In the genomic region with DNA sequence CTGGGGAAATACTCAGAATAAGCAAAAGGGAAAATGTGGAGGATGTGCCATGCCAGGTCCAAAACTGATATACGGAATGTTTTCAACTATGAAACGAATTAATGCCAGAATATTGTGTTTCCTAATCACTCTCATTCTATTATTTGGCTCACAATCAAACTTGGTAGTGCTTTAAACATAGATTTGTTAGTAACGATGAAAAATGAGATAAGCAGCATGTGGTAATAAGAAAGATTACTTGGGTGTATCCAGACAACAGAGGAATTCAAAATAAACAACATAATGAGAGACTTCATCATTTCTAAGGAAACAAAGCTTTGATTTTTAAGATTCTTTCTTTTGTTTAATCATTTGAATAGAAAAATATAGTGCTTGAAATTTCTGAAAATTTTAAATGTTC, we compare ENCODE assay signal across 35 cellular contexts.
"Had no signal": no experiment of that assay in that cellular context is flagged by ENCODE, and none has a peak within 500 bp of the region (broad histone marks: within the 10 kb centered on the region; RNA-seq: fewer than 3 reads in every experiment).

No MANE protein-coding gene starts in this region.

- H3K9me3 ChIP-seq: adrenal gland, MG63, Peyer's patch, SJSA1, SK-N-SH had no signal

- H3K9ac ChIP-seq: SK-N-SH had no signal

- H3K4me3 Mint-ChIP-seq: activated CD4-positive, alpha-beta T cell treated with anti-CD3 and anti-CD28 coated beads, Interleukin-2, amount 10 ng/mL, durations not matched to agents 24 days and 14 days; activated CD8-positive, alpha-beta T cell treated with anti-CD3 and anti-CD28 coated beads for 36 hours; activated naive CD4-positive, alpha-beta T cell treated with anti-CD3 and anti-CD28 coated beads, Interleukin-2, amount 50 U/mL, for 24 hours; activated naive CD8-positive, alpha-beta T cell treated with anti-CD3 and anti-CD28 coated beads, Interleukin-2, amount 10 ng/mL, durations not matched to agents 7 days and 5 days; activated T-cell treated with anti-CD3 and anti-CD28 coated beads, Interleukin-2, amount 50 U/mL, for 72 hours; activated T-helper 17 cell treated with anti-CD3 and anti-CD28 coated beads, Interleukin-2, amount 50 U/mL, for 72 hours; T-helper 1 cell treated with Interleukin-12 subunit alpha and Interleukin-12 subunit beta and Interleukin-4 antibody, amounts not matched to agents 30 μg/mL and 1 μg/mL, for 36 hours; T-helper 2 cell treated with Interferon-gamma antibody and Interleukin-4, amounts not matched to agents 5 μg/mL and 100 μg/mL, for 36 hours had no signal

- H3K9me3 Mint-ChIP-seq: activated CD4-positive, alpha-beta T cell treated with anti-CD3 and anti-CD28 coated beads, Interleukin-2, amount 10 ng/mL, durations not matched to agents 24 days and 14 days; activated CD8-positive, alpha-beta T cell treated with anti-CD3 and anti-CD28 coated beads for 36 hours; activated naive CD4-positive, alpha-beta T cell treated with anti-CD3 and anti-CD28 coated beads, Interleukin-2, amount 50 U/mL, for 24 hours; activated naive CD8-positive, alpha-beta T cell treated with anti-CD3 and anti-CD28 coated beads, Interleukin-2, amount 10 ng/mL, durations not matched to agents 7 days and 5 days; activated T-cell treated with anti-CD3 and anti-CD28 coated beads, Interleukin-2, amount 50 U/mL, for 72 hours; T-helper 1 cell treated with Interleukin-12 subunit alpha and Interleukin-12 subunit beta and Interleukin-4 antibody, amounts not matched to agents 30 μg/mL and 1 μg/mL, for 36 hours; T-helper 2 cell treated with Interferon-gamma antibody and Interleukin-4, amounts not matched to agents 5 μg/mL and 100 μg/mL, for 36 hours had no signal

- H3K4me1 Mint-ChIP-seq: activated CD4-positive, alpha-beta T cell treated with anti-CD3 and anti-CD28 coated beads, Interleukin-2, amount 10 ng/mL, durations not matched to agents 24 days and 14 days; activated naive CD4-positive, alpha-beta T cell treated with anti-CD3 and anti-CD28 coated beads, Interleukin-2, amount 50 U/mL, for 24 hours; activated naive CD8-positive, alpha-beta T cell treated with anti-CD3 and anti-CD28 coated beads, Interleukin-2, amount 10 ng/mL, durations not matched to agents 7 days and 5 days; activated T-helper 17 cell treated with anti-CD3 and anti-CD28 coated beads, Interleukin-2, amount 50 U/mL, for 72 hours had no signal

- H3K4me1 ChIP-seq: adrenal gland, Peyer's patch had no signal

- H3K36me3 ChIP-seq: adrenal gland, brain microvascular endothelial cell, MG63, Peyer's patch, SJSA1 had no signal

- H3K27ac Mint-ChIP-seq: activated CD4-positive, alpha-beta T cell treated with anti-CD3 and anti-CD28 coated beads, Interleukin-2, amount 10 ng/mL, durations not matched to agents 24 days and 14 days; activated CD8-positive, alpha-beta T cell treated with anti-CD3 and anti-CD28 coated beads for 36 hours; activated naive CD4-positive, alpha-beta T cell treated with anti-CD3 and anti-CD28 coated beads, Interleukin-2, amount 50 U/mL, for 24 hours; activated naive CD8-positive, alpha-beta T cell treated with anti-CD3 and anti-CD28 coated beads, Interleukin-2, amount 10 ng/mL, durations not matched to agents 7 days and 5 days; activated T-cell treated with anti-CD3 and anti-CD28 coated beads, Interleukin-2, amount 50 U/mL, for 72 hours; activated T-helper 17 cell treated with anti-CD3 and anti-CD28 coated beads, Interleukin-2, amount 50 U/mL, for 72 hours; T-helper 1 cell treated with Interleukin-12 subunit alpha and Interleukin-12 subunit beta and Interleukin-4 antibody, amounts not matched to agents 30 μg/mL and 1 μg/mL, for 36 hours; T-helper 2 cell treated with Interferon-gamma antibody and Interleukin-4, amounts not matched to agents 5 μg/mL and 100 μg/mL, for 36 hours had no signal

- H3K4me3 ChIP-seq: adrenal gland, MG63, Peyer's patch, SJSA1 had no signal

- ATAC-seq: activated CD8-positive, alpha-beta T cell treated with anti-CD3 and anti-CD28 coated beads for 36 hours; activated T-cell treated with anti-CD3 and anti-CD28 coated beads, Interleukin-2, amount 50 U/mL, for 72 hours; activated T-helper 17 cell treated with anti-CD3 and anti-CD28 coated beads, Interleukin-2, amount 50 U/mL, for 72 hours; PC-3 had no signal

- H3K27ac ChIP-seq: adrenal gland, brain microvascular endothelial cell, Peyer's patch, SJSA1 had no signal

- H3K36me3 Mint-ChIP-seq: activated naive CD4-positive, alpha-beta T cell treated with anti-CD3 and anti-CD28 coated beads, Interleukin-2, amount 50 U/mL, for 24 hours; activated naive CD8-positive, alpha-beta T cell treated with anti-CD3 and anti-CD28 coated beads, Interleukin-2, amount 10 ng/mL, durations not matched to agents 7 days and 5 days had no signal

- H3K27me3 ChIP-seq: adrenal gland, brain microvascular endothelial cell, MG63, Peyer's patch, SJSA1 had no signal

- DNase-seq: activated CD4-positive, alpha-beta T cell treated with anti-CD3 and anti-CD28 coated beads, Interleukin-2, amount 50 U/mL, for 4 hours; activated CD8-positive, alpha-beta T cell treated with anti-CD3 and anti-CD28 coated beads for 36 hours; activated effector memory CD4-positive, alpha-beta T cell treated with anti-CD3 and anti-CD28 coated beads, Interleukin-2, amount 50 U/mL, for 16 hours; activated naive CD4-positive, alpha-beta T cell; activated naive CD8-positive, alpha-beta T cell treated with anti-CD3 and anti-CD28 coated beads, Interleukin-2, amount 10 ng/mL, durations not matched to agents 7 days and 5 days; activated T-cell treated with anti-CD3 and anti-CD28 coated beads, Interleukin-2, amount 50 U/mL, for 1 hour; activated T-cell treated with anti-CD3 and anti-CD28 coated beads, Interleukin-2, amount 50 U/mL, for 72 hours; adrenal gland; aorta; brain microvascular endothelial cell; Kasumi-1; KG1; MG63; MV-4-11; NCI-H1092; NCI-H146; NCI-H187; NCI-H2029 treated with DMSO at 0.1 percent for 48 hours; NCI-H2107; NCI-H2171; NCI-H510A; NCI-H526; NCI-H748 treated with DMSO at 0.1 percent for 48 hours; NK-92 treated with Interleukin-12 subunit alpha and Interleukin-12 subunit beta, amount 100 ng/mL, for 24 hours; PC-3; Peyer's patch; RPMI8226; SHP77 treated with DMSO at 0.1 percent for 48 hours; SK-N-SH had no signal

- H3K27me3 Mint-ChIP-seq: activated CD4-positive, alpha-beta T cell treated with anti-CD3 and anti-CD28 coated beads, Interleukin-2, amount 10 ng/mL, durations not matched to agents 24 days and 14 days; activated CD8-positive, alpha-beta T cell treated with anti-CD3 and anti-CD28 coated beads for 36 hours; activated naive CD4-positive, alpha-beta T cell treated with anti-CD3 and anti-CD28 coated beads, Interleukin-2, amount 50 U/mL, for 24 hours; activated naive CD8-positive, alpha-beta T cell treated with anti-CD3 and anti-CD28 coated beads, Interleukin-2, amount 10 ng/mL, durations not matched to agents 7 days and 5 days; activated T-helper 17 cell treated with anti-CD3 and anti-CD28 coated beads, Interleukin-2, amount 50 U/mL, for 72 hours had no signal

- H3K4me2 ChIP-seq: SK-N-SH had no signal
